11 cellular contexts compared by ENCODE assay signal in genomic region chr3:58537412-58538301, GRCh38. TPM values are rescaled to one million over a fixed set of nuclear protein-coding genes. Genes with fewer than 3 reads are reported as not detected.
DNase-seq lines count a peak whose midpoint lies in the region; ATAC-seq and TF ChIP-seq lines count a peak whose summit lies in the region.
"Had no signal": no experiment of that assay in that cellular context is flagged by ENCODE, and none has a peak within 500 bp of the region (broad histone marks: within the 10 kb centered on the region; RNA-seq: fewer than 3 reads in every experiment).

No MANE protein-coding gene starts in this region.

- H3K4me1 ChIP-seq in stomach smooth muscle (ENCODE audit: control insufficient read depth, insufficient read depth, low read length): peaks cover 26% of the 10 kb centered on the region

- H3K27me3 Mint-ChIP-seq in mesothelial cell of epicardium (ENCODE audit: low read depth): no peaks in the 10 kb centered on the region

- H3K36me3 Mint-ChIP-seq in mesothelial cell of epicardium: peaks cover 2% of the 10 kb centered on the region

- no peaks in the 10 kb centered on the region for H3K9me3 Mint-ChIP-seq in mesothelial cell of epicardium
- H3K9me3 Mint-ChIP-seq: activated T-cell treated with anti-CD3 and anti-CD28 coated beads, Interleukin-2, amount 50 U/mL, for 4 hours had no signal

- peak overlapping the region; percentile 87 for H3K27ac Mint-ChIP-seq in mesothelial cell of epicardium

- no peak for ATAC-seq in GM18861 (IDR thresholded peaks at IDR 0.05; ENCODE audit: unreplicated experiment)
- ATAC-seq: activated T-cell treated with anti-CD3 and anti-CD28 coated beads, Interleukin-2, amount 50 U/mL, for 4 hours had no signal

- no peak for TF ChIP-seq CTCF in mesothelial cell of epicardium (IDR thresholded peaks at IDR 0.05; ENCODE audit: unreplicated experiment)

- peak overlapping the region; percentile 70 for H3K27ac ChIP-seq in stomach smooth muscle (ENCODE audit: low read length)

- H3K36me3 ChIP-seq in stomach smooth muscle (ENCODE audit: control insufficient read depth in 2 of 2, insufficient read depth in 2 of 2, low read length in 2 of 2): peaks cover 8 to 11% of the 10 kb centered on the region in 2 donors

- peaks cover 25% of the 10 kb centered on the region for H3K4me1 Mint-ChIP-seq in mesothelial cell of epicardium

- peak overlapping the region; percentile 58 for H3K4me3 Mint-ChIP-seq in mesothelial cell of epicardium
- H3K4me3 Mint-ChIP-seq: activated T-cell treated with anti-CD3 and anti-CD28 coated beads, Interleukin-2, amount 50 U/mL, for 4 hours had no signal

- H3K4me3 ChIP-seq in stomach smooth muscle (ENCODE audit: low read length in 2 of 2): no peak overlapping the region

- H3K9ac ChIP-seq in stomach smooth muscle (ENCODE audit: low read length in 2 of 2): peak overlapping the region; percentile 13 to 90

- no peaks in the 10 kb centered on the region for H3K27me3 ChIP-seq in stomach smooth muscle (ENCODE audit: control insufficient read depth in 1 of 2, insufficient read depth in 2 of 2, low read length in 2 of 2)

- H3K9me3 ChIP-seq in stomach smooth muscle (ENCODE audit: control insufficient read depth in 2 of 2, low read length in 2 of 2): no peaks in the 10 kb centered on the region

- DNase-seq in MV-4-11 (lab: John Stamatoyannopoulos, UW) (peak; percentile 4), cerebellum (ENCODE audit: low spot score) (peak; percentile 63), mesothelial cell of epicardium (ENCODE audit: low spot score in 2 of 2, unreplicated experiment in 2 of 2) (no peak), activated gamma-delta T cell (lab: John Stamatoyannopoulos, UW) (no peak), NAMALWA (ENCODE audit: low spot score) (no peak)
- DNase-seq in stimulated activated CD8-positive, alpha-beta memory T cell treated with anti-CD3 and anti-CD28 coated beads, Interleukin-4, amount 100 ng/mL, for 48 hours: no peak
- DNase-seq: activated T-cell treated with anti-CD3 and anti-CD28 coated beads, Interleukin-2, amount 50 U/mL, for 4 hours; NCI-H2227 treated with DMSO at 0.1 percent for 48 hours had no signal

RNA-seq across cellular contexts. Expression of gene ACOX2, which starts 0.7 kb away (rescaled TPM):
- total RNA-seq in cerebellum (3.4 TPM), mesothelial cell of epicardium (29.4 to 31.0 TPM (median 30.9 TPM) in 3 replicates)
- total RNA-seq: activated T-cell treated with anti-CD3 and anti-CD28 coated beads, Interleukin-2, amount 50 U/mL, for 4 hours had no signal

RNA-seq across cellular contexts. Expression of gene FAM107A, which starts 39.5 kb away (rescaled TPM):
- total RNA-seq in cerebellum: 13.1 TPM
- not detected in 3 replicates for total RNA-seq in mesothelial cell of epicardium
- total RNA-seq: activated T-cell treated with anti-CD3 and anti-CD28 coated beads, Interleukin-2, amount 50 U/mL, for 4 hours; RPMI7951 had no signal

RNA-seq across cellular contexts. Expression of gene KCTD6, which starts 45.8 kb away (rescaled TPM):
- 33.2 TPM for total RNA-seq in cerebellum
- 10.5 to 13.1 TPM (median 11.3 TPM) in 3 replicates for total RNA-seq in mesothelial cell of epicardium

Comparison
In these comparisons a context has a peak if more than half of its experiments do, and no peak if none do; other contexts are left out.
1. DNase-seq: peak in MV-4-11 (single experiment) and cerebellum (single experiment); none in mesothelial cell of epicardium (0 of 2), stimulated activated CD8-positive, alpha-beta memory T cell treated with anti-CD3 and anti-CD28 coated beads, Interleukin-4, amount 100 ng/mL, for 48 hours (single experiment), activated gamma-delta T cell (single experiment) and NAMALWA (single experiment).
2. RNA of gene FAM107A, which starts 39.5 kb away (total RNA-seq): 13.1 TPM in cerebellum (single experiment); not detected in mesothelial cell of epicardium; every median in the first group is over 10 times any median in the second.